In genomic region chr22:43002198-43002577, GRCh38 we compare ENCODE assay signal across 1 cellular context.
TF ChIP-seq lines count a peak whose summit lies in the region.

No MANE protein-coding gene starts in this region.

TF ChIP-seq in K562, 482 proteins besides CTCF, POLR2A, EP300 and RAD21 (continued from another document):
- TF ChIP-seq ZNF280B (CRISPR knock-in tag; IDR thresholded peaks at IDR 0.05), result no peak
